8 cellular contexts compared by ENCODE assay signal in the genomic region with DNA sequence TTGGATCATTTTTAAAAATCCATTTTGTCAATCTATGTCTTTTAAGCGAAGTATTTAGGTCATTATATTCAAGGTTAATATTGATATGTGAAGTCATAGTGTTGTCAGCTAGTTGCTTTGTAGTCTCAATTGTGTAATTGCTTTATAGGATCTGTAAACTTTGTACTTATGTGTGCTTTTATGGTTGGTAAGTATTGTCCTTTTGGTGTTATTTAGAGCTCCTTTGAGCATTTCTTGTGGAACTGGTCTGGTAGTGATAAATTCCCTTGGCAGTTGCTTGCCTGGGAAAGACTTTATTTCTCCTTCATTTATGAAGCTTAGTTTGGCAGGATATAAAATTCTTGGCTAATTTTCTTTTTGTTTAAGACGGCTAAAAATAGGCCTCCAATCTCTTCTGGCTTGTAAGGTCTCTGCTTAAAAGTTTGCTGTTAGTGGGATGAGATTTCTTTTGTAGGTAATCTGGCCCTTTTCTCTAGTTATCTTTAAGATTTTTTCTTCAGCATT.
"Had no signal": no experiment of that assay in that cellular context is flagged by ENCODE, and none has a peak within 500 bp of the region (broad histone marks: within the 10 kb centered on the region; RNA-seq: fewer than 3 reads in every experiment).

No MANE protein-coding gene starts in this region.

- FAIRE-seq: HepG2 had no signal

- H3K4me3 ChIP-seq: GM23248, HAP-1 had no signal

- DNase-seq: GM23248, GOT3, H7, KBM-7 had no signal

- ATAC-seq: HCT116, HepG2 had no signal

- H3K27ac ChIP-seq: GM23248, HL-60 had no signal

- H3K36me3 ChIP-seq: HAP-1 had no signal

- H3K9me3 ChIP-seq: HAP-1 had no signal

- H3K4me1 ChIP-seq: HAP-1 had no signal
